In the genomic region with DNA sequence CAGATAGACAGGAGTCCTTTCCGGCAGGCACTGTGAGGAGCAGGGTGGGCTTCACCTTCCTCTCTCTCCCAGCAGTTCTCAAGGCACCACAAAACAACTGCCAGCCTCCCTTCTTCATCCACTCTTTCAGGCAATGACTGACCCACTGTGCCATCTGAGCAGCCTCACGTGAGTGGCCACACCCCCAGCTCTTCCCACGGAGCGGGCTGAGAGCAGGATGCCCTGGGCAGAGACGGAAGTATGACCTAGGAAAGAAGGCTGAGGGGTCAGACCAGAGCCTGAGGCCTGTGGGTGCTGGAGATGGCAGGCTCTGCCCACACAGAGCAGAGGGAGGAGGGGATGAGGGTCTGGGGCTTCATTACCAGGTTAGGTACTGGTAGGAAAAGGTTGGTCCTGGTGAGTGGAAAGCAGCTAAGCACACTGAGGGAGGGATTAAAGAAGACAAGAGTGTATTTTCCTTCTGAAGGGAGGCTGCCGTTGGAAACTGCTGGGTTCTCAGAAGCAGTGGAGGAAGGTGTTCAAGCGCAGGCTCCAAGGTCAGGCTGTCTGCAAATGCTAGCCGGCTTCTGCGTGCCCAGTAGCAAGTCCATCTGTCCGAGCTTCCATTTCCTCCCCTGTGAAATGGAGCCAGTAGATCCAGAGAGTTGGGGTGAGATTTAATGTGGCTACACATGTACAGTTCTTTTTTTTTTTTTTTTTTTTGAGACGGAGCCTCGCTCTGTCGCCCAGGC, we compare ENCODE assay signal across 15 cellular contexts. TPM values are rescaled to one million over a fixed set of nuclear protein-coding genes. Genes with fewer than 3 reads are reported as not detected.
DNase-seq lines count a peak whose midpoint lies in the region; ATAC-seq lines count a peak whose summit lies in the region.
"Had no signal": no experiment of that assay in that cellular context is flagged by ENCODE, and none has a peak within 500 bp of the region (broad histone marks: within the 10 kb centered on the region; RNA-seq: fewer than 3 reads in every experiment).

No MANE protein-coding gene starts in this region.

- intact Hi-C loops in left ventricle myocardium superior (cut with micrococcal nuclease), result no loop called here

- 0 out of 22 replicates have a peak overlapping the region, but pooled peaks of 1 of the 11 experiments have one; percentile 18 for H3K9ac ChIP-seq in BLaER1 treated with 17β-estradiol and CSF1 and Interleukin-3, amounts not matched to agents 10 nM and 100 nM

- CTCF ChIA-PET in CD8-positive, alpha-beta memory T cell (lab: Charles Lee), result interaction anchor here (0.9 to 7.0 kb wide), 10 partner anchors 8 to 75 kb away, joined by 3 to 58 read pairs (median 7); a partner anchor contains a TSS

- H3K4me3 Mint-ChIP-seq in CD8-positive, alpha-beta memory T cell, result peak overlapping the region; percentile 83 to 93 (median 91)
- peak overlapping the region; percentile 73 for H3K4me3 Mint-ChIP-seq in activated naive CD4-positive, alpha-beta T cell treated with anti-CD3 and anti-CD28 coated beads, Interleukin-2, amount 50 U/mL, for 24 hours
- peak overlapping the region; percentile 82 to 95 (median 93) for H3K4me3 Mint-ChIP-seq in naive thymus-derived CD8-positive, alpha-beta T cell
- H3K4me3 Mint-ChIP-seq: HFFc6 had no signal

- no peak for DNase-seq in CD8-positive, alpha-beta memory T cell
- peak in 1 of 10 donors; percentile 14 for DNase-seq in naive thymus-derived CD8-positive, alpha-beta T cell
- no peak for DNase-seq in NCI-H82 treated with DMSO at 0.1 percent for 48 hours (lab: John Stamatoyannopoulos, UW; ENCODE audit: unreplicated experiment)
- no peak for DNase-seq in SIG-M5 treated with dmso at 0.1 percent for 504 hours (lab: John Stamatoyannopoulos, UW; ENCODE audit: unreplicated experiment)
- DNase-seq in left ventricle myocardium superior, result no peak
- DNase-seq: HFFc6, NCI-H2029, NCI-H69, RPMI8226 had no signal

- H3K4me1 ChIP-seq in BLaER1 treated with 17β-estradiol and CSF1 and Interleukin-3, amounts not matched to agents 10 nM and 100 nM, result peaks cover 43 to 57% (median 49%) of the 10 kb centered on the region in 10 experiments
- peaks cover 58% of the 10 kb centered on the region for H3K4me1 ChIP-seq in CD8-positive, alpha-beta memory T cell (ENCODE audit: insufficient read depth, low read length)
- H3K4me1 ChIP-seq: breast epithelium had no signal

- peaks cover 91 to 100% (median 100%) of the 10 kb centered on the region in 11 experiments for H3K27me3 ChIP-seq in BLaER1 treated with 17β-estradiol and CSF1 and Interleukin-3, amounts not matched to agents 10 nM and 100 nM
- no peaks in the 10 kb centered on the region for H3K27me3 ChIP-seq in CD8-positive, alpha-beta memory T cell (ENCODE audit: insufficient read depth, low read length, poor library complexity, severe bottlenecking)

- H3K36me3 Mint-ChIP-seq in CD8-positive, alpha-beta memory T cell, result peaks cover 3 to 34% (median 5%) of the 10 kb centered on the region in 3 donors
- peaks cover 3% of the 10 kb centered on the region for H3K36me3 Mint-ChIP-seq in activated naive CD4-positive, alpha-beta T cell treated with anti-CD3 and anti-CD28 coated beads, Interleukin-2, amount 50 U/mL, for 24 hours
- H3K36me3 Mint-ChIP-seq in naive thymus-derived CD8-positive, alpha-beta T cell, result peaks cover 0 to 11% (median 0%) of the 10 kb centered on the region in 3 donors

- H3K4me1 Mint-ChIP-seq in CD8-positive, alpha-beta memory T cell, result peaks cover 47 to 72% (median 56%) of the 10 kb centered on the region in 3 donors
- H3K4me1 Mint-ChIP-seq in activated naive CD4-positive, alpha-beta T cell treated with anti-CD3 and anti-CD28 coated beads, Interleukin-2, amount 50 U/mL, for 24 hours, result peaks cover 56% of the 10 kb centered on the region
- H3K4me1 Mint-ChIP-seq in naive thymus-derived CD8-positive, alpha-beta T cell, result peaks cover 28 to 66% (median 55%) of the 10 kb centered on the region in 4 donors

- H3K9me3 ChIP-seq in BLaER1 treated with 17β-estradiol and CSF1 and Interleukin-3, amounts not matched to agents 10 nM and 100 nM (replicated peaks in 1 of 11), result peaks cover 0 to 20% (median 6%) of the 10 kb centered on the region in 11 experiments; a peak in 12 of 22 replicates
- no peaks in the 10 kb centered on the region for H3K9me3 ChIP-seq in CD8-positive, alpha-beta memory T cell (ENCODE audit: low read length)
- H3K9me3 ChIP-seq: breast epithelium had no signal

- H3K27ac ChIP-seq in BLaER1 treated with 17β-estradiol and CSF1 and Interleukin-3, amounts not matched to agents 10 nM and 100 nM, result no peak overlapping the region
- no peak overlapping the region for H3K27ac ChIP-seq in CD8-positive, alpha-beta memory T cell (ENCODE audit: low read depth, low read length)
- H3K27ac ChIP-seq: breast epithelium had no signal

- H3K27me3 Mint-ChIP-seq in CD8-positive, alpha-beta memory T cell, result peaks cover 0 to 4% of the 10 kb centered on the region in 2 donors
- H3K27me3 Mint-ChIP-seq in activated naive CD4-positive, alpha-beta T cell treated with anti-CD3 and anti-CD28 coated beads, Interleukin-2, amount 50 U/mL, for 24 hours, result peaks cover 2% of the 10 kb centered on the region
- H3K27me3 Mint-ChIP-seq in naive thymus-derived CD8-positive, alpha-beta T cell, result peaks cover 0 to 14% (median 0%) of the 10 kb centered on the region in 5 donors

- peaks cover 0 to 34% (median 7%) of the 10 kb centered on the region in 11 experiments; a peak in 11 of 22 replicates for H4K20me1 ChIP-seq in BLaER1 treated with 17β-estradiol and CSF1 and Interleukin-3, amounts not matched to agents 10 nM and 100 nM

- POLR2A ChIA-PET in CD8-positive, alpha-beta memory T cell (lab: Charles Lee), result interaction anchor here (0.7 to 4.6 kb wide), 5 partner anchors 14 to 134 kb away, joined by 3 to 71 read pairs (median 4); no protein-coding TSS in a partner anchor
- POLR2A ChIA-PET in naive thymus-derived CD8-positive, alpha-beta T cell (lab: Charles Lee), result interaction anchor here (0.6 to 21.0 kb wide), 16 partner anchors 4 to 123 kb away, joined by 3 to 863 read pairs (median 8); a partner anchor contains a TSS

- peak overlapping the region in 6 of 11 experiments; percentile 11 to 82 (median 38); a peak in 7 of 22 replicates for H3K4me2 ChIP-seq in BLaER1 treated with 17β-estradiol and CSF1 and Interleukin-3, amounts not matched to agents 10 nM and 100 nM

- H3K27ac Mint-ChIP-seq in CD8-positive, alpha-beta memory T cell, result peak overlapping the region; percentile 1 to 94 (median 64)
- H3K27ac Mint-ChIP-seq in activated naive CD4-positive, alpha-beta T cell treated with anti-CD3 and anti-CD28 coated beads, Interleukin-2, amount 50 U/mL, for 24 hours, result no peak overlapping the region
- peak overlapping the region; percentile 59 to 96 (median 94) for H3K27ac Mint-ChIP-seq in naive thymus-derived CD8-positive, alpha-beta T cell
- H3K27ac Mint-ChIP-seq: HFFc6 had no signal

- H3K36me3 ChIP-seq in BLaER1 treated with 17β-estradiol and CSF1 and Interleukin-3, amounts not matched to agents 10 nM and 100 nM, result no peaks in the 10 kb centered on the region
- H3K36me3 ChIP-seq in CD8-positive, alpha-beta memory T cell (ENCODE audit: insufficient read depth, low read length), result no peaks in the 10 kb centered on the region
- H3K36me3 ChIP-seq: breast epithelium had no signal

- H3K9me3 Mint-ChIP-seq in CD8-positive, alpha-beta memory T cell, result peaks cover 0 to 2% (median 0%) of the 10 kb centered on the region in 5 donors
- no peaks in the 10 kb centered on the region for H3K9me3 Mint-ChIP-seq in activated naive CD4-positive, alpha-beta T cell treated with anti-CD3 and anti-CD28 coated beads, Interleukin-2, amount 50 U/mL, for 24 hours
- no peaks in the 10 kb centered on the region for H3K9me3 Mint-ChIP-seq in naive thymus-derived CD8-positive, alpha-beta T cell
- H3K9me3 Mint-ChIP-seq: HFFc6 had no signal

- H3K4me3 ChIP-seq in BLaER1 treated with 17β-estradiol and CSF1 and Interleukin-3, amounts not matched to agents 10 nM and 100 nM, result no peak overlapping the region
- peak overlapping the region; percentile 70 for H3K4me3 ChIP-seq in CD8-positive, alpha-beta memory T cell (ENCODE audit: low read length)
- H3K4me3 ChIP-seq: breast epithelium had no signal

- ATAC-seq in naive thymus-derived CD8-positive, alpha-beta T cell, result no peak
- ATAC-seq in HG03097 (IDR thresholded peaks at IDR 0.05; ENCODE audit: low FRiP score, unreplicated experiment), result no peak
- ATAC-seq in left ventricle myocardium superior, result no peak

RNA-seq across cellular contexts. Expression of a gene that starts 4.6 kb away (rescaled TPM):
- total RNA-seq in CD8-positive, alpha-beta memory T cell, result 1 to 10 TPM; 3.5 to 3.6 TPM
- polyA plus RNA-seq in CD8-positive, alpha-beta memory T cell, result 11.7 TPM
- 10 to 100 TPM; 28.6 to 32.0 TPM for total RNA-seq in naive thymus-derived CD8-positive, alpha-beta T cell
- polyA plus RNA-seq in naive thymus-derived CD8-positive, alpha-beta T cell, result 10 to 100 TPM in 2 of 3 donors, 1 to 10 TPM in 1; 9.1 to 25.9 (median 19.1) TPM
- total RNA-seq in left ventricle myocardium superior, result 0.32 TPM
- total RNA-seq: HFFc6 had no signal
- polyA plus RNA-seq: keratinocyte had no signal

RNA-seq across cellular contexts. Expression of a gene that starts 6.1 kb away (rescaled TPM):
- 10 to 100 TPM; 81.0 to 81.2 TPM for total RNA-seq in CD8-positive, alpha-beta memory T cell
- polyA plus RNA-seq in CD8-positive, alpha-beta memory T cell, result 9.8 TPM
- total RNA-seq in naive thymus-derived CD8-positive, alpha-beta T cell, result 100 to 1,000 TPM; 662 to 707 TPM
- polyA plus RNA-seq in naive thymus-derived CD8-positive, alpha-beta T cell, result 10 to 100 TPM in 2 of 3 donors, 1 to 10 TPM in 1; 8.1 to 14.9 (median 11.2) TPM
- 7.2 TPM for total RNA-seq in left ventricle myocardium superior

RNA-seq across cellular contexts. Expression of a gene that starts 16.5 kb away (rescaled TPM):
- not detected for total RNA-seq in CD8-positive, alpha-beta memory T cell
- not detected for polyA plus RNA-seq in CD8-positive, alpha-beta memory T cell
- total RNA-seq in naive thymus-derived CD8-positive, alpha-beta T cell, result not detected
- polyA plus RNA-seq in naive thymus-derived CD8-positive, alpha-beta T cell, result not detected
- total RNA-seq in left ventricle myocardium superior, result not detected
- total RNA-seq: breast epithelium, HFFc6, subcutaneous adipose tissue had no signal
- polyA plus RNA-seq: keratinocyte had no signal

RNA-seq across cellular contexts. Expression of a gene that starts 24.8 kb away (rescaled TPM):
- total RNA-seq in CD8-positive, alpha-beta memory T cell, result 100 to 1,000 TPM; 132 to 142 TPM
- polyA plus RNA-seq in CD8-positive, alpha-beta memory T cell, result 3,074 TPM
- total RNA-seq in naive thymus-derived CD8-positive, alpha-beta T cell, result 100 to 1,000 TPM; 115 to 122 TPM
- 1,000 to 10,000 TPM; 2,345 to 2,732 (median 2,362) TPM for polyA plus RNA-seq in naive thymus-derived CD8-positive, alpha-beta T cell
- total RNA-seq in left ventricle myocardium superior, result 200 TPM

RNA-seq across cellular contexts. Expression of a gene that starts 31.0 kb away (rescaled TPM):
- 10 to 100 TPM; 70.7 to 75.9 TPM for total RNA-seq in CD8-positive, alpha-beta memory T cell
- 2,153 TPM for polyA plus RNA-seq in CD8-positive, alpha-beta memory T cell
- 10 to 100 TPM; 90.0 to 91.0 TPM for total RNA-seq in naive thymus-derived CD8-positive, alpha-beta T cell
- polyA plus RNA-seq in naive thymus-derived CD8-positive, alpha-beta T cell, result 1,000 to 10,000 TPM; 1,833 to 2,198 (median 2,135) TPM
- total RNA-seq in left ventricle myocardium superior, result 101 TPM

Comparison
In these comparisons a context has a peak if more than half of its experiments do, and no peak if none do; other contexts are left out.
1. RNA of a gene that starts 4.6 kb away (total RNA-seq): 28.6 to 32.0 TPM in naive thymus-derived CD8-positive, alpha-beta T cell; 3.5 to 3.6 TPM in CD8-positive, alpha-beta memory T cell and 0.32 TPM in left ventricle myocardium superior (single experiment); every median in the first group is over 4 times any median in the second.
2. RNA of a gene that starts 6.1 kb away (total RNA-seq): 662 to 707 TPM in naive thymus-derived CD8-positive, alpha-beta T cell; 81.0 to 81.2 TPM in CD8-positive, alpha-beta memory T cell and 7.2 TPM in left ventricle myocardium superior (single experiment); every median in the first group is over 4 times any median in the second.
3. Peak in every context shown above with its lines, with median percentiles within 50 percentile points of each other: H3K4me3 Mint-ChIP-seq.